Comparison of ENCODE assay signal across 26 cellular contexts in the genomic region with DNA sequence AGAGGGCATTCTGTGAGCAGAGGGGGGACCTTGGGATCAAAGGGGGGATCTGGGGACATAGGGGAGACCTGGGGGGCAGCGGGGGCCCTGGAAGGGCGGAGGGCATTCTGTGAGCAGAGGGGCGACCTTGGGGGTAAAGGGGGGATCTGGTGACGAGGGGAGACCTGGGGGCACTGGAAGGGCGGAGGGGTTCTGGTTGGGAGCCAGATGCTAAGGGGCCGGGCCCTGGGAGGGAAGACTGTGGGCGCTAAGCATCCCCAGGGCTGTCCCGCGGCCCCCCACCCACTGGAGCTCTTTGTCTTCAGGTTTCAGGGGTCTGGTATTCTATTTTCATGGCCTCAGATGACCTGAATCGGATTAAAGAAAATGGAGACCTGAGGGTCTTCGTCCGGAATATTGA. TPM values are rescaled to one million over a fixed set of nuclear protein-coding genes. Genes with fewer than 3 reads are reported as not detected.
DNase-seq lines count a peak whose midpoint lies in the region; ATAC-seq and TF ChIP-seq lines count a peak whose summit lies in the region.
"Had no signal": no experiment of that assay in that cellular context is flagged by ENCODE, and none has a peak within 500 bp of the region (broad histone marks: within the 10 kb centered on the region; RNA-seq: fewer than 3 reads in every experiment).

No MANE protein-coding gene starts in this region.

- peaks cover 3% of the 10 kb centered on the region for H3K79me1 ChIP-seq in neuronal stem cell (ENCODE audit: low read depth, low read length)

- TF ChIP-seq RAD21 in SK-N-SH (IDR thresholded peaks at IDR 0.05; ENCODE audit: low read length), result no peak

- H3K9me3 ChIP-seq in SK-N-SH (no peaks in the 10 kb centered on the region), neuronal stem cell (replicated peaks in 1 of 2; ENCODE audit: control insufficient read depth in 2 of 2, insufficient read depth in 1 of 2, low read depth in 1 of 2, low read length in 2 of 2) (peaks cover 0 to 6% of the 10 kb centered on the region in 2 donors), SJCRH30 (replicated peaks) (no peaks in the 10 kb centered on the region)
- no peaks in the 10 kb centered on the region for H3K9me3 ChIP-seq in CD4-positive, alpha-beta T cell (ENCODE audit: control insufficient read depth, low read length)
- H3K9me3 ChIP-seq: BE2C had no signal

- H3K4me2 ChIP-seq in SK-N-SH (no peak overlapping the region), neuronal stem cell (ENCODE audit: insufficient read depth, low read length, poor library complexity, severe bottlenecking) (no peak overlapping the region)
- H3K4me2 ChIP-seq: BLaER1 treated with 17β-estradiol and CSF1 and Interleukin-3, amounts not matched to agents 10 nM and 100 nM had no signal

- TF ChIP-seq EP300 in SK-N-SH (IDR thresholded peaks at IDR 0.05; ENCODE audit: borderline replicate concordance in 1 of 2, low read depth in 1 of 2, low read length in 1 of 2), result no peak

- H3K27me3 ChIP-seq in SK-N-SH (ENCODE audit: insufficient read depth) (no peaks in the 10 kb centered on the region), H7 (ENCODE audit: control insufficient read depth, insufficient read depth, low read length) (no peaks in the 10 kb centered on the region), neuronal stem cell (ENCODE audit: control insufficient read depth in 3 of 3, insufficient read depth in 3 of 3, low read depth in 1 of 3, low read length in 3 of 3) (peaks cover 0 to 4% (median 0%) of the 10 kb centered on the region in 3 experiments), SJCRH30 (peaks cover 19% of the 10 kb centered on the region; the same call in 1 of the 2 replicates)
- no peaks in the 10 kb centered on the region for H3K27me3 ChIP-seq in CD4-positive, alpha-beta T cell (ENCODE audit: control insufficient read depth, insufficient read depth, low read length)
- H3K27me3 ChIP-seq: BE2C; BLaER1 treated with 17β-estradiol and CSF1 and Interleukin-3, amounts not matched to agents 10 nM and 100 nM had no signal

- no peak overlapping the region for H4K8ac ChIP-seq in neuronal stem cell (ENCODE audit: low read depth, low read length)

- peak overlapping the region; percentile 42 for H2AK5ac ChIP-seq in neuronal stem cell (ENCODE audit: low read depth, low read length)

- H3K23ac ChIP-seq in neuronal stem cell (ENCODE audit: low read depth, low read length, poor library complexity), result no peak overlapping the region

- H3K27ac Mint-ChIP-seq in CD4-positive, alpha-beta T cell, result no peak overlapping the region
- H3K27ac Mint-ChIP-seq: CD4-positive, alpha-beta memory T cell had no signal

- no peak overlapping the region for H3K4me3 ChIP-seq in SK-N-SH (ENCODE audit: low read depth in 2 of 2, low read length in 1 of 2)
- H3K4me3 ChIP-seq in H7 (ENCODE audit: insufficient read depth, low read depth, low read length), result no peak overlapping the region
- no peak overlapping the region for H3K4me3 ChIP-seq in neuronal stem cell (ENCODE audit: low read length in 2 of 2)
- H3K4me3 ChIP-seq in SJCRH30, result no peak overlapping the region
- H3K4me3 ChIP-seq: BLaER1 treated with 17β-estradiol and CSF1 and Interleukin-3, amounts not matched to agents 10 nM and 100 nM; GM23248 had no signal

- H2AFZ ChIP-seq in SK-N-SH (ENCODE audit: low read depth) (no peak overlapping the region), neuronal stem cell (ENCODE audit: low read length) (no peak overlapping the region)
- H2AFZ ChIP-seq: GM23248 had no signal

- POLR2A ChIA-PET in SK-N-SH (lab: Yijun Ruan, JAX), result no interaction called here
- POLR2A ChIA-PET in CD4-positive, alpha-beta T cell (lab: Charles Lee), result no interaction called here

- H3K9ac ChIP-seq in SK-N-SH (no peak overlapping the region), neuronal stem cell (ENCODE audit: low read depth, low read length, poor library complexity) (no peak overlapping the region)
- H3K9ac ChIP-seq: BLaER1 treated with 17β-estradiol and CSF1 and Interleukin-3, amounts not matched to agents 10 nM and 100 nM; GM23248 had no signal

- H2BK120ac ChIP-seq in neuronal stem cell (ENCODE audit: low read depth, low read length), result no peak overlapping the region

- H3K27ac ChIP-seq in SK-N-SH (ENCODE audit: low read depth in 2 of 2, low read length in 1 of 2) (no peak overlapping the region), neuronal stem cell (replicated peaks; ENCODE audit: low read length) (no peak overlapping the region), SJCRH30 (no peak overlapping the region)
- no peak overlapping the region for H3K27ac ChIP-seq in CD4-positive, alpha-beta T cell (ENCODE audit: low read depth, low read length)
- H3K27ac ChIP-seq: 22Rv1; BLaER1 treated with 17β-estradiol and CSF1 and Interleukin-3, amounts not matched to agents 10 nM and 100 nM; GM23248 had no signal

- intact Hi-C loops in CD4-positive, alpha-beta T cell (cut with DNase I, micrococcal nuclease), result no loop called here
- intact Hi-C loops in cardiac septum (cut with DNase I), result no loop called here

- no peaks in the 10 kb centered on the region for H3K36me3 Mint-ChIP-seq in CD4-positive, alpha-beta T cell (ENCODE audit: low read depth)
- H3K36me3 Mint-ChIP-seq: CD14-positive monocyte; CD4-positive, alpha-beta memory T cell had no signal

- H3K4me1 Mint-ChIP-seq in CD4-positive, alpha-beta T cell (ENCODE audit: low read depth), result no peaks in the 10 kb centered on the region
- H3K4me1 Mint-ChIP-seq: CD14-positive monocyte; CD4-positive, alpha-beta memory T cell had no signal

- no peaks in the 10 kb centered on the region for H3K27me3 Mint-ChIP-seq in CD4-positive, alpha-beta T cell
- H3K27me3 Mint-ChIP-seq: CD4-positive, alpha-beta memory T cell had no signal

- no peak overlapping the region for H3K4ac ChIP-seq in neuronal stem cell (ENCODE audit: low read length)

- H4K20me1 ChIP-seq in SK-N-SH (ENCODE audit: insufficient read depth), result no peaks in the 10 kb centered on the region
- H4K20me1 ChIP-seq: BLaER1 treated with 17β-estradiol and CSF1 and Interleukin-3, amounts not matched to agents 10 nM and 100 nM had no signal

- no peak for TF ChIP-seq CTCF in SK-N-SH (IDR thresholded peaks at IDR 0.05)
- TF ChIP-seq CTCF in CD4-positive, alpha-beta T cell (IDR thresholded peaks at IDR 0.05), result no peak

- H2BK15ac ChIP-seq in neuronal stem cell (ENCODE audit: low read length), result no peak overlapping the region

- no peak overlapping the region for H3K14ac ChIP-seq in neuronal stem cell (ENCODE audit: low read length)

- WGBS in SK-N-SH (ENCODE audit: low lambda C conversion rate), result 54% methylated on average over 11 of the region's 12 CpGs
- no CpG with 5 or more reads among the region's 12 CpGs for WGBS in neuronal stem cell (ENCODE audit: extremely low coverage in 2 of 2, insufficient read length in 2 of 2, insufficient replicate concordance in 1 of 2), 2 donors

- no peak overlapping the region for H2BK12ac ChIP-seq in neuronal stem cell (ENCODE audit: low read length)

- H3K4me1 ChIP-seq in SK-N-SH (ENCODE audit: control insufficient read depth in 1 of 2, insufficient read depth in 2 of 2, low read depth in 1 of 2, low read length in 1 of 2) (peaks cover 0 to 2% of the 10 kb centered on the region in 2 experiments; a peak in 1 of 4 replicates), neuronal stem cell (ENCODE audit: control insufficient read depth in 2 of 2, insufficient read depth in 1 of 2, low read depth in 1 of 2, low read length in 2 of 2) (peaks cover 13 to 15% of the 10 kb centered on the region in 2 donors), SJCRH30 (peaks cover 11% of the 10 kb centered on the region; the same call in 1 of the 2 replicates)

- no peaks in the 10 kb centered on the region for H3K79me2 ChIP-seq in SK-N-SH (ENCODE audit: insufficient read depth)

- H2BK5ac ChIP-seq in neuronal stem cell (ENCODE audit: low read length), result peak overlapping the region; percentile 93

- peak overlapping the region; percentile 97 for H3K18ac ChIP-seq in neuronal stem cell (ENCODE audit: low read length)

- H3F3A ChIP-seq in SK-N-SH (replicated peaks; ENCODE audit: insufficient read depth), result no peaks in the 10 kb centered on the region

- no peak overlapping the region for H4K91ac ChIP-seq in neuronal stem cell (ENCODE audit: low read depth, low read length, poor library complexity)

- H3K9me3 Mint-ChIP-seq in CD4-positive, alpha-beta T cell, result no peaks in the 10 kb centered on the region

- DNase-seq in SK-N-SH, result peak; percentile 15
- DNase-seq in H7, result peak; percentile 33
- DNase-seq in mesenteric fat pad (ENCODE audit: low spot score), result peak; percentile 41
- no peak for DNase-seq in neuronal stem cell (ENCODE audit: low spot score)
- DNase-seq in CD4-positive, alpha-beta T cell, result no peak
- DNase-seq in cardiac septum (ENCODE audit: low spot score), result no peak
- DNase-seq in SJCRH30, result no peak
- DNase-seq: AML-193; BE2C; Calu3; CD4-positive, alpha-beta memory T cell; COR-L47; DMS53; DMS79 treated with DMSO at 0.1 percent for 48 hours; GF-D8; GM23248 had no signal

- H3K9me2 ChIP-seq in SK-N-SH, result no peaks in the 10 kb centered on the region

- H3K4me3 Mint-ChIP-seq in CD4-positive, alpha-beta T cell, result no peak overlapping the region
- H3K4me3 Mint-ChIP-seq: CD14-positive monocyte; CD4-positive, alpha-beta memory T cell; H9 had no signal

- CTCF ChIA-PET in SK-N-SH (lab: Yijun Ruan, JAX), result no interaction called here
- CTCF ChIA-PET in CD4-positive, alpha-beta T cell (lab: Charles Lee), result no interaction called here

- H3K36me3 ChIP-seq in SK-N-SH (replicated peaks in 1 of 2; ENCODE audit: control insufficient read depth in 1 of 2, insufficient read depth in 2 of 2, low read length in 1 of 2) (no peaks in the 10 kb centered on the region), H7 (replicated peaks; ENCODE audit: control insufficient read depth, insufficient read depth, low read length) (no peaks in the 10 kb centered on the region), neuronal stem cell (replicated peaks in 1 of 2; ENCODE audit: control insufficient read depth in 2 of 2, insufficient read depth in 2 of 2, low read length in 2 of 2) (no peaks in the 10 kb centered on the region), SJCRH30 (no peaks in the 10 kb centered on the region)
- H3K36me3 ChIP-seq: BE2C; BLaER1 treated with 17β-estradiol and CSF1 and Interleukin-3, amounts not matched to agents 10 nM and 100 nM had no signal

- no peak for ATAC-seq in SK-N-SH treated with all-trans-retinoic acid at 6 μM for 48 hours
- ATAC-seq in CD4-positive, alpha-beta T cell (ENCODE audit: poor library complexity), result no peak
- ATAC-seq: HCT116 had no signal

RNA-seq across cellular contexts. Expression of a gene that starts 0.7 kb away (rescaled TPM):
- not detected in 2 replicates for polyA plus RNA-seq in SK-N-SH (2012; rRNA removed)
- not detected in 2 replicates for polyA plus RNA-seq in SK-N-SH (2012; cell fraction: cytosol; rRNA removed)
- not detected in 2 replicates for polyA plus RNA-seq in SK-N-SH (2012; cell fraction: nucleus; rRNA removed)
- total RNA-seq in H7 (2014; rRNA removed; shearing (Covaris generic)), result 0.44 TPM in 1 of 2 replicates, not detected in the other
- total RNA-seq in mesenteric fat pad (not detected), cardiac septum (not detected)
- 0.85 TPM for polyA plus RNA-seq in neuronal stem cell (2013, experiment 1 of 2)
- 0.83 TPM for polyA plus RNA-seq in neuronal stem cell (2013, experiment 2 of 2)
- total RNA-seq in CD4-positive, alpha-beta T cell, result not detected
- total RNA-seq in SJCRH30 (2014; rRNA removed; shearing (Covaris generic)), result not detected in 2 replicates
- total RNA-seq: Calu3; CD4-positive, alpha-beta memory T cell; Daoy; G401; GM23248 had no signal
- polyA plus RNA-seq: AG04450; CD14-positive monocyte; CD4-positive, alpha-beta memory T cell; GM23248 had no signal

RNA-seq across cellular contexts. Expression of a gene that starts 24.5 kb away (rescaled TPM):
- polyA plus RNA-seq in SK-N-SH (2012; rRNA removed), result not detected in 2 replicates
- polyA plus RNA-seq in SK-N-SH (2012; cell fraction: cytosol; rRNA removed), result not detected in 2 replicates
- not detected in 2 replicates for polyA plus RNA-seq in SK-N-SH (2012; cell fraction: nucleus; rRNA removed)
- total RNA-seq in H7 (2014; rRNA removed; shearing (Covaris generic)), result not detected in 2 replicates
- total RNA-seq in mesenteric fat pad (not detected), cardiac septum (not detected)
- 0.03 TPM for polyA plus RNA-seq in neuronal stem cell (2013, experiment 1 of 2)
- polyA plus RNA-seq in neuronal stem cell (2013, experiment 2 of 2), result not detected
- not detected for total RNA-seq in CD4-positive, alpha-beta T cell
- total RNA-seq in SJCRH30 (2014; rRNA removed; shearing (Covaris generic)), result not detected in 2 replicates
- total RNA-seq: Calu3; CD4-positive, alpha-beta memory T cell; Daoy; G401; GM23248; H9 had no signal
- polyA plus RNA-seq: AG04450; CD14-positive monocyte; CD4-positive, alpha-beta memory T cell; GM23248 had no signal

RNA-seq across cellular contexts. Expression of a gene that starts 35.4 kb away (rescaled TPM):
- polyA plus RNA-seq in SK-N-SH (2012; rRNA removed), result not detected in 2 replicates
- not detected in 2 replicates for polyA plus RNA-seq in SK-N-SH (2012; cell fraction: cytosol; rRNA removed)
- not detected in 2 replicates for polyA plus RNA-seq in SK-N-SH (2012; cell fraction: nucleus; rRNA removed)
- total RNA-seq in H7 (2014; rRNA removed; shearing (Covaris generic)), result not detected in 2 replicates
- not detected for total RNA-seq in mesenteric fat pad
- not detected for polyA plus RNA-seq in neuronal stem cell (2013, experiment 1 of 2)
- polyA plus RNA-seq in neuronal stem cell (2013, experiment 2 of 2), result not detected
- total RNA-seq in CD4-positive, alpha-beta T cell, result not detected
- not detected for total RNA-seq in cardiac septum
- total RNA-seq in SJCRH30 (2014; rRNA removed; shearing (Covaris generic)), result 2.1 and 2.4 TPM in 2 replicates
- total RNA-seq: Calu3; CD4-positive, alpha-beta memory T cell; Daoy; G401; GM23248; H1; H9 had no signal
- polyA plus RNA-seq: AG04450; CD14-positive monocyte; CD4-positive, alpha-beta memory T cell; GM23248 had no signal

RNA-seq across cellular contexts. Expression of a gene that starts 38.1 kb away (rescaled TPM):
- polyA plus RNA-seq in SK-N-SH (2012; rRNA removed), result 0.08 and 0.26 TPM in 2 replicates
- polyA plus RNA-seq in SK-N-SH (2012; cell fraction: cytosol; rRNA removed), result 0.15 and 0.31 TPM in 2 replicates
- 0.89 and 1.3 TPM in 2 replicates for polyA plus RNA-seq in SK-N-SH (2012; cell fraction: nucleus; rRNA removed)
- total RNA-seq in H7 (2014; rRNA removed; shearing (Covaris generic)), result 0.10 TPM in 1 of 2 replicates, not detected in the other
- total RNA-seq in mesenteric fat pad (0.06 TPM), cardiac septum (1.2 TPM)
- polyA plus RNA-seq in neuronal stem cell (2013, experiment 1 of 2), result 0.10 TPM
- 0.07 TPM for polyA plus RNA-seq in neuronal stem cell (2013, experiment 2 of 2)
- under 1 TPM; 0.11 to 0.22 TPM for total RNA-seq in CD4-positive, alpha-beta T cell
- total RNA-seq in SJCRH30 (2014; rRNA removed; shearing (Covaris generic)), result 0.33 and 0.51 TPM in 2 replicates
- total RNA-seq: Calu3, Daoy, G401, GM23248 had no signal
- polyA plus RNA-seq: AG04450, CD14-positive monocyte, GM23248 had no signal

Comparison
In these comparisons a context has a peak if more than half of its experiments do, and no peak if none do; other contexts are left out.
1. DNase-seq: peak in SK-N-SH (single experiment), H7 (single experiment) and mesenteric fat pad (single experiment); none in neuronal stem cell (single experiment), CD4-positive, alpha-beta T cell (0 of 10), cardiac septum (single experiment) and SJCRH30 (0 of 2).